10 cellular contexts compared by ENCODE assay signal in genomic region chr12:15701721-15702156, GRCh38.
A peak's percentile ranks its signal among the peaks of the same experiment; 100 is the strongest.
DNase-seq lines count a peak whose midpoint lies in the region; ATAC-seq, FAIRE-seq and TF ChIP-seq lines count a peak whose summit lies in the region.
"Had no signal": no experiment of that assay in that cellular context is flagged by ENCODE, and none has a peak within 500 bp of the region (broad histone marks: within the 10 kb centered on the region; RNA-seq: fewer than 3 reads in every experiment).

No MANE protein-coding gene starts in this region.

- peak overlapping the region in 1 of 2 donors; percentile 30 for H3K4me3 Mint-ChIP-seq in CD14-positive monocyte

- no peak for DNase-seq in CD14-positive monocyte (ENCODE audit: low spot score)
- DNase-seq in esophagus squamous epithelium (lab: John Stamatoyannopoulos, UW), result no peak
- DNase-seq in HTR-8/SVneo (ENCODE audit: insufficient read length, low spot score), result no peak
- no peak for DNase-seq in NCI-H128 (lab: John Stamatoyannopoulos, UW; ENCODE audit: unreplicated experiment)
- DNase-seq: GDM1, NCI-H2081 treated with DMSO at 0.1 percent for 48 hours had no signal

- peaks cover 52% of the 10 kb centered on the region for H3K4me1 Mint-ChIP-seq in CD14-positive monocyte

- no peak for TF ChIP-seq POLR2A in esophagus squamous epithelium (IDR thresholded peaks at IDR 0.05)

- H3K27ac Mint-ChIP-seq in CD14-positive monocyte, result peak overlapping the region; percentile 79 to 95 (median 91)

- H3K9me3 ChIP-seq in OCI-LY3 (ENCODE audit: insufficient read depth, low read length) (no peaks in the 10 kb centered on the region), esophagus squamous epithelium (no peaks in the 10 kb centered on the region), parathyroid adenoma (ENCODE audit: control insufficient read depth, low read length) (no peaks in the 10 kb centered on the region)

- H3K27me3 ChIP-seq in OCI-LY3 (ENCODE audit: low read depth, low read length) (no peaks in the 10 kb centered on the region), esophagus squamous epithelium (no peaks in the 10 kb centered on the region), parathyroid adenoma (ENCODE audit: control insufficient read depth, insufficient read depth, low read length) (no peaks in the 10 kb centered on the region)

- H3K4me2 ChIP-seq in OCI-LY3 (ENCODE audit: low read length) (no peak overlapping the region), parathyroid adenoma (ENCODE audit: low read length) (no peak overlapping the region)

- no peak overlapping the region for H3K9ac ChIP-seq in OCI-LY3 (ENCODE audit: low read length)
- H3K9ac ChIP-seq in parathyroid adenoma, result no peak overlapping the region

- TF ChIP-seq CTCF in CD14-positive monocyte (IDR thresholded peaks at IDR 0.05), result no peak
- TF ChIP-seq CTCF in OCI-LY3 (IDR thresholded peaks at IDR 0.05; ENCODE audit: low read depth, low read length), result no peak
- TF ChIP-seq CTCF in esophagus squamous epithelium (IDR thresholded peaks at IDR 0.05), result no peak
- TF ChIP-seq CTCF in parathyroid adenoma (IDR thresholded peaks at IDR 0.05), result no peak

- H3K79me2 ChIP-seq in OCI-LY3 (ENCODE audit: low read length) (no peaks in the 10 kb centered on the region), parathyroid adenoma (no peaks in the 10 kb centered on the region)

- H3K36me3 Mint-ChIP-seq in CD14-positive monocyte, result no peaks in the 10 kb centered on the region

- H3K4me1 ChIP-seq in OCI-LY3 (ENCODE audit: low read length) (peaks cover 32% of the 10 kb centered on the region), esophagus squamous epithelium (peaks cover 0 to 53% (median 16%) of the 10 kb centered on the region in 3 donors), parathyroid adenoma (no peaks in the 10 kb centered on the region)

- no peak overlapping the region for H3K27ac ChIP-seq in OCI-LY3 (ENCODE audit: low read length)
- H3K27ac ChIP-seq in esophagus squamous epithelium, result peak overlapping the region; percentile 17 to 79 (median 77)
- peak overlapping the region; percentile 45 for H3K27ac ChIP-seq in parathyroid adenoma

- 34 to 43% methylated on average over 3 of the region's 3 CpGs for WGBS in esophagus squamous epithelium, 2 donors

- intact Hi-C loops in CD14-positive monocyte (cut with micrococcal nuclease), result loop anchor here in 1 of 2 donors (10.0 kb wide), 1 partner anchor 747 kb away; no protein-coding TSS in a partner anchor
- intact Hi-C loops in esophagus squamous epithelium (cut with DNase I), result no loop called here

- H3K27me3 Mint-ChIP-seq in CD14-positive monocyte (ENCODE audit: low read depth in 3 of 3), result peaks cover 0 to 3% (median 1%) of the 10 kb centered on the region in 3 donors

- H3K4me3 ChIP-seq in OCI-LY3 (ENCODE audit: low read length) (no peak overlapping the region), esophagus squamous epithelium (peak overlapping the region in 1 of 4 donors; percentile 10), parathyroid adenoma (ENCODE audit: low read depth, low read length) (no peak overlapping the region)

- 0 out of 2 replicates have a peak overlapping the region, but pooled peaks have one; percentile 7 for H2AFZ ChIP-seq in OCI-LY3 (ENCODE audit: low read depth, low read length)
- H2AFZ ChIP-seq in parathyroid adenoma, result no peak overlapping the region

- no peaks in the 10 kb centered on the region for H4K20me1 ChIP-seq in OCI-LY3 (ENCODE audit: insufficient read depth, low read length)

- ATAC-seq in GM19455 (IDR thresholded peaks at IDR 0.05; ENCODE audit: unreplicated experiment) (no peak), HG02970 (IDR thresholded peaks at IDR 0.05; ENCODE audit: low FRiP score, unreplicated experiment) (no peak)

- H3K36me3 ChIP-seq in OCI-LY3 (replicated peaks; ENCODE audit: low read depth, low read length) (no peaks in the 10 kb centered on the region), esophagus squamous epithelium (no peaks in the 10 kb centered on the region), parathyroid adenoma (ENCODE audit: control insufficient read depth, insufficient read depth, low read length) (no peaks in the 10 kb centered on the region)

- peaks cover 0 to 4% (median 0%) of the 10 kb centered on the region in 7 donors for H3K9me3 Mint-ChIP-seq in CD14-positive monocyte

- no peak for FAIRE-seq in HTR-8/SVneo (lab: Jason Lieb, UNC)
